26 cellular contexts compared by ENCODE assay signal in the genomic region with DNA sequence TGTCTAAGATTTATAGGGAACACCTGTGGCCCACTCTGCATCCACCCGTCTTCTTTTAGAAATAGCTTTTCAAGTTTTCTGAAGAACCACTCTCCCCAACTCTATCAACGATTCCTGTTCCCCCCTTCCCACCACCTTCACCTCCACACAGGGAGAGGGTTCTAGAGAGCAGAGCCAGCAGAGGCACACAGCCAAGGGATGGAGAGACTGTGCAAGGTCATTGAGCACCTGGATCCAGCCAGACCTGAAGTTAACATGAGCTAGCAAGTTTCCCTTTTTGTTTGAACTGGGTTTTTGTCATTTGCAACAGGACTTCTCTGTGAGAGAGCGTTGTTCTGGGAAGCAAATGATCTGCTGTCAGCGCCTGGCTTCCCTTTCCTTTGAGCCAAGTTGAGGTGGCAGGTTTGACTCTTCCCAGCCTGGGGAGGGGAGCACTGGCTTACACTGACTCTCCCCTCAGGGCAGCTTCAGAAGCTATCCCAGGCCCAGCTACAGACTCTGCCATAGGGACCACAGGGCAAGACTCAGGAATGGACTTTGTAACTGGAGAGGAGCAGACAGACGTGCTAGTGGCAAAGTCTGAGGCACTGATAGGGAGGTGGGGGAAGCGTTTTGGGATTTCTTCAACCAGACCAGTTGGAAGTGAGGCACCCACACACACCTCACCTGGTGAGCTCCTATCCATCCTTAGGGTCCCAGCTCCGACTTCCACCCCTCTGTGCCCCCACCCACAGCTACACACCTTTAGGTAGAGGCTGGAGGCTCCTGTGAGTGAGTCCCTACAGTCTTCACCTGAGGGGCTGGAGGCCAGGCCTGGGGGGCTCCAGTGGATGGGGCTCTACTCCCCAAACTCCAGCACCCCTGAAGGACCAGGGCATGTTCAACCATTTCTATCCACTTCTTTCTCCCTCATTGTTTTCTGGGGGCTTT.
"Had no signal": no experiment of that assay in that cellular context is flagged by ENCODE, and none has a peak within 500 bp of the region (broad histone marks: within the 10 kb centered on the region; RNA-seq: fewer than 3 reads in every experiment).

No MANE protein-coding gene starts in this region.

- ATAC-seq: activated CD4-positive, CD25-positive, alpha-beta regulatory T cell treated with anti-CD3 and anti-CD28 coated beads, Interleukin-2, amount 50 U/mL, for 24 hours; effector memory CD8-positive, alpha-beta T cell; esophagus mucosa; naive thymus-derived CD8-positive, alpha-beta T cell; psoas muscle; SK-N-SH treated with all-trans-retinoic acid at 6 μM for 48 hours; stimulated activated memory B cell treated with anti-CD40 and anti-IgM and Interleukin-4, amounts not matched to agents 10 μg/mL and 1 μg/mL and 100 μg/mL, for 72 hours had no signal

- H3K27me3 Mint-ChIP-seq: activated CD4-positive, alpha-beta memory T cell treated with anti-CD3 and anti-CD28 coated beads, Interleukin-2, amount 10 ng/mL, durations not matched to agents 7 days and 5 days; activated CD4-positive, alpha-beta T cell treated with anti-CD3 and anti-CD28 coated beads, Interleukin-2, amount 10 ng/mL, durations not matched to agents 24 days and 14 days; activated naive CD4-positive, alpha-beta T cell treated with anti-CD3 and anti-CD28 coated beads, Interleukin-2, amount 50 U/mL, for 24 hours; naive thymus-derived CD8-positive, alpha-beta T cell had no signal

- H3K4me3 Mint-ChIP-seq: activated CD4-positive, alpha-beta memory T cell treated with anti-CD3 and anti-CD28 coated beads, Interleukin-2, amount 10 ng/mL, durations not matched to agents 7 days and 5 days; activated CD4-positive, alpha-beta T cell treated with anti-CD3 and anti-CD28 coated beads, Interleukin-2, amount 10 ng/mL, durations not matched to agents 24 days and 14 days; activated naive CD4-positive, alpha-beta T cell treated with anti-CD3 and anti-CD28 coated beads, Interleukin-2, amount 50 U/mL, for 24 hours; effector memory CD8-positive, alpha-beta T cell; mesothelial cell of epicardium; naive thymus-derived CD8-positive, alpha-beta T cell; stimulated activated memory B cell treated with anti-CD40 and anti-IgM and Interleukin-4, amounts not matched to agents 10 μg/mL and 1 μg/mL and 100 μg/mL, for 72 hours had no signal

- H3K4me3 ChIP-seq: ascending aorta, lung, psoas muscle, right atrium auricular region, skin epidermis, testis had no signal

- H3K9me3 Mint-ChIP-seq: activated CD4-positive, alpha-beta memory T cell treated with anti-CD3 and anti-CD28 coated beads, Interleukin-2, amount 10 ng/mL, durations not matched to agents 7 days and 5 days; activated CD4-positive, alpha-beta T cell treated with anti-CD3 and anti-CD28 coated beads, Interleukin-2, amount 10 ng/mL, durations not matched to agents 24 days and 14 days; activated naive CD4-positive, alpha-beta T cell treated with anti-CD3 and anti-CD28 coated beads, Interleukin-2, amount 50 U/mL, for 24 hours; effector memory CD8-positive, alpha-beta T cell; mesothelial cell of epicardium; naive thymus-derived CD8-positive, alpha-beta T cell; stimulated activated memory B cell treated with anti-CD40 and anti-IgM and Interleukin-4, amounts not matched to agents 10 μg/mL and 1 μg/mL and 100 μg/mL, for 72 hours had no signal

- H3K27me3 ChIP-seq: ascending aorta, brain microvascular endothelial cell, right atrium auricular region, testis had no signal

- FAIRE-seq: colon, endothelial cell of umbilical vein, frontal cortex had no signal

- H3K4me1 Mint-ChIP-seq: activated CD4-positive, alpha-beta T cell treated with anti-CD3 and anti-CD28 coated beads, Interleukin-2, amount 10 ng/mL, durations not matched to agents 24 days and 14 days; activated naive CD4-positive, alpha-beta T cell treated with anti-CD3 and anti-CD28 coated beads, Interleukin-2, amount 50 U/mL, for 24 hours had no signal

- H3K36me3 ChIP-seq: ascending aorta, brain microvascular endothelial cell, right atrium auricular region had no signal

- H3K9me3 ChIP-seq: ascending aorta, psoas muscle, right atrium auricular region, testis had no signal

- H3K27ac ChIP-seq: brain microvascular endothelial cell, right atrium auricular region, testis, VCaP had no signal

- DNase-seq: activated CD4-positive, alpha-beta memory T cell treated with anti-CD3 and anti-CD28 coated beads, Interleukin-2, amount 10 ng/mL, durations not matched to agents 7 days and 5 days; activated CD4-positive, alpha-beta T cell treated with anti-CD3 and anti-CD28 coated beads, Interleukin-2, amount 10 ng/mL, durations not matched to agents 24 days and 14 days; activated gamma-delta T cell treated with Interleukin-2 at 50 U/mL for 16 hours; brain microvascular endothelial cell; central memory CD4-positive, alpha-beta T cell; effector memory CD8-positive, alpha-beta T cell; hypothalamus; stimulated activated CD4-positive, alpha-beta T cell treated with anti-CD3 and anti-CD28 coated beads, Interleukin-15, amount 100 ng/mL, for 24 hours; testis; trophoblast cell had no signal

- H3K27ac Mint-ChIP-seq: activated CD4-positive, alpha-beta memory T cell treated with anti-CD3 and anti-CD28 coated beads, Interleukin-2, amount 10 ng/mL, durations not matched to agents 7 days and 5 days; activated CD4-positive, alpha-beta T cell treated with anti-CD3 and anti-CD28 coated beads, Interleukin-2, amount 10 ng/mL, durations not matched to agents 24 days and 14 days; activated naive CD4-positive, alpha-beta T cell treated with anti-CD3 and anti-CD28 coated beads, Interleukin-2, amount 50 U/mL, for 24 hours; mesothelial cell of epicardium; stimulated activated memory B cell treated with anti-CD40 and anti-IgM and Interleukin-4, amounts not matched to agents 10 μg/mL and 1 μg/mL and 100 μg/mL, for 72 hours had no signal
